2 cellular contexts compared by ENCODE assay signal in genomic region chr18:55839350-55839749, GRCh38.
TF ChIP-seq lines count a peak whose summit lies in the region.

No MANE protein-coding gene starts in this region.

TF ChIP-seq in IMR-90, 13 proteins besides CTCF, POLR2A, EP300 and RAD21 (continued from another document):
- TF ChIP-seq SMC3 (IDR thresholded peaks at IDR 0.05; ENCODE audit: low read depth, low read length) = no peak
- no peak for TF ChIP-seq MAFK (IDR thresholded peaks at IDR 0.05; ENCODE audit: low read depth, low read length)
- TF ChIP-seq CEBPB (IDR thresholded peaks at IDR 0.05; ENCODE audit: low read depth, low read length) = no peak
- TF ChIP-seq RCOR1 (IDR thresholded peaks at IDR 0.05; ENCODE audit: insufficient replicate concordance, low read length) = no peak
- TF ChIP-seq ELK1 (IDR thresholded peaks at IDR 0.05; ENCODE audit: borderline replicate concordance, low read depth, low read length) = no peak
- no peak for TF ChIP-seq USF2 (IDR thresholded peaks at IDR 0.05; ENCODE audit: low read depth, low read length)
- TF ChIP-seq NFE2L2 (IDR thresholded peaks at IDR 0.05; ENCODE audit: low read depth, low read length) = no peak
- no peak for TF ChIP-seq RFX5 (IDR thresholded peaks at IDR 0.05; ENCODE audit: low read depth, low read length)

TF ChIP-seq in HepG2, 621 proteins besides CTCF, POLR2A, EP300 and RAD21 (continued from another document):
- TF ChIP-seq ATF6 (CRISPR knock-in tag; conservative IDR thresholded peaks at IDR 0.05) (no peak), ZFP36L2 (CRISPR knock-in tag; IDR thresholded peaks at IDR 0.05) (no peak), PLRG1 (conservative IDR thresholded peaks at IDR 0.05) (no peak), NR1H2 (CRISPR knock-in tag; IDR thresholded peaks at IDR 0.05; ENCODE audit: borderline replicate concordance, low read depth) (no peak), MNT (IDR thresholded peaks at IDR 0.05) (peak; percentile 51), TBP (CRISPR knock-in tag; IDR thresholded peaks at IDR 0.05) (no peak), SMARCC2 (IDR thresholded peaks at IDR 0.05) (no peak)
TF ChIP-seq in HepG2: peak in this region for 1.
